In the genomic region with DNA sequence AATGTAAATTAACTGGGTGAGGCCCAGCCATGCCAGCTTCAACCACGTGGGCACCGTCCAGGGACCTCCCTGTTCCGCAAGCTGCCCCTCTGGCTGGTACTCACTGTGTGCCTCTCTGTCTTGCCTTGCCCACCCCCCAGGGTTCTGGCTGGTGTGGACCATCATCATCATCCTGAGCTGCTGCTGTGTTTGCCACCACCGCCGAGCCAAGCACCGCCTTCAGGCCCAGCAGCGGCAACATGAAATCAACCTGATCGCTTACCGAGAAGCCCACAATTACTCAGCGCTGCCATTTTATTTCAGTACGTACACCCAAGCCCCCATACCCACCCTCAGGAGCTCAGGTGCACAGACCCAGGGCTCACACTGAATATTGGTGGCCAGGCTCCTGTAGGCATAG, we compare ENCODE assay signal across 2 cellular contexts.
A peak's percentile ranks its signal among the peaks of the same experiment; 100 is the strongest.
TF ChIP-seq lines count a peak whose summit lies in the region.

No MANE protein-coding gene starts in this region.

TF ChIP-seq in HEK293, 187 proteins besides CTCF, POLR2A, EP300 and RAD21:
- no peak for TF ChIP-seq ZNF654 (tag by site-specific recombination; IDR thresholded peaks at IDR 0.05; ENCODE audit: low read depth)
- no peak for TF ChIP-seq BCL11A (tag by site-specific recombination; IDR thresholded peaks at IDR 0.05; ENCODE audit: low read depth)
- no peak for TF ChIP-seq ZNF202 (tag by site-specific recombination; IDR thresholded peaks at IDR 0.05; ENCODE audit: borderline replicate concordance)
- no peak for TF ChIP-seq ZSCAN16 (tag by site-specific recombination; IDR thresholded peaks at IDR 0.05)
- no peak for TF ChIP-seq ZBTB17 (tag by site-specific recombination; IDR thresholded peaks at IDR 0.05)
- TF ChIP-seq, protein P1, sequence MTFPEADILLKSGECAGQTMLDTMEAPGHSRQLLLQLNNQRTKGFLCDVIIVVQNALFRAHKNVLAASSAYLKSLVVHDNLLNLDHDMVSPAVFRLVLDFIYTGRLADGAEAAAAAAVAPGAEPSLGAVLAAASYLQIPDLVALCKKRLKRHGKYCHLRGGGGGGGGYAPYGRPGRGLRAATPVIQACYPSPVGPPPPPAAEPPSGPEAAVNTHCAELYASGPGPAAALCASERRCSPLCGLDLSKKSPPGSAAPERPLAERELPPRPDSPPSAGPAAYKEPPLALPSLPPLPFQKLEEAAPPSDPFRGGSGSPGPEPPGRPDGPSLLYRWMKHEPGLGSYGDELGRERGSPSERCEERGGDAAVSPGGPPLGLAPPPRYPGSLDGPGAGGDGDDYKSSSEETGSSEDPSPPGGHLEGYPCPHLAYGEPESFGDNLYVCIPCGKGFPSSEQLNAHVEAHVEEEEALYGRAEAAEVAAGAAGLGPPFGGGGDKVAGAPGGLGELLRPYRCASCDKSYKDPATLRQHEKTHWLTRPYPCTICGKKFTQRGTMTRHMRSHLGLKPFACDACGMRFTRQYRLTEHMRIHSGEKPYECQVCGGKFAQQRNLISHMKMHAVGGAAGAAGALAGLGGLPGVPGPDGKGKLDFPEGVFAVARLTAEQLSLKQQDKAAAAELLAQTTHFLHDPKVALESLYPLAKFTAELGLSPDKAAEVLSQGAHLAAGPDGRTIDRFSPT (tag by site-specific recombination; IDR thresholded peaks at IDR 0.05): 0 out of 2 replicates have a peak, but pooled peaks have one; percentile 26

TF ChIP-seq in H1, 55 proteins besides CTCF, POLR2A, EP300 and RAD21:
- TF ChIP-seq CBX5 (IDR thresholded peaks at IDR 0.05; ENCODE audit: low read depth, low read length): no peak
- TF ChIP-seq GTF2F1 (IDR thresholded peaks at IDR 0.05; ENCODE audit: borderline replicate concordance, low read depth, low read length): no peak
- TF ChIP-seq ASH2L (IDR thresholded peaks at IDR 0.05; ENCODE audit: low read length): no peak
